ENCODE assay signal across 26 cellular contexts in the genomic region with DNA sequence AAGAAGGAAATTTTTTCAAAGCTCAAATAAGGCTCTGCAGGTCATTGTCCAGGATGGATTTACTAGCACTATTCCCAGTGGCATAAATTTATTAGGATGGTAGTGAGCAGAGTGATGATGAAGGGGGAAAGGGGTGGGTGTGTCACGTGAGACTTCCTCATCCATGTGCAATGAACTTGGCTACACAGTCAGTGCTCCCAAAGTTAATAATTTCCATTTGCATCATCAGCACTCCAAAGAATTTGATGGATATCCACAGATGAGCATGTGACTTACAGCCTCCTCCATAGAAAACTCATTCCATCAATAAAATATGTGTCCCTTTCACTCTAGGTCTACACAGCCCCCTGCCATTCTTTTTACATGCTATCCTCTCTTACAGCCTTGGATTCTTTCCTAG.
"Had no signal": no experiment of that assay in that cellular context is flagged by ENCODE, and none has a peak within 500 bp of the region (broad histone marks: within the 10 kb centered on the region; RNA-seq: fewer than 3 reads in every experiment).

No MANE protein-coding gene starts in this region.

- ATAC-seq: activated naive CD4-positive, alpha-beta T cell treated with anti-CD3 and anti-CD28 coated beads, Interleukin-2, amount 50 U/mL, for 72 hours; activated T-cell treated with anti-CD3 and anti-CD28 coated beads, Interleukin-2, amount 50 U/mL, for 72 hours; effector memory CD8-positive, alpha-beta T cell; gastroesophageal sphincter had no signal

- DNase-seq: activated CD4-positive, alpha-beta memory T cell treated with anti-CD3 and anti-CD28 coated beads, Interleukin-2, amount 10 ng/mL, durations not matched to agents 7 days and 5 days; activated CD4-positive, alpha-beta T cell treated with anti-CD3 and anti-CD28 coated beads for 1 hour; activated CD4-positive, alpha-beta T cell treated with anti-CD3 and anti-CD28 coated beads for 4 hours; activated CD4-positive, alpha-beta T cell treated with anti-CD3 and anti-CD28 coated beads, Interleukin-2, amount 10 ng/mL, durations not matched to agents 7 days and 5 days; activated CD4-positive, alpha-beta T cell treated with anti-CD3 and anti-CD28 coated beads, Interleukin-2, amount 50 U/mL, for 4 hours; activated CD4-positive, CD25-positive, alpha-beta regulatory T cell; activated CD8-positive, alpha-beta memory T cell treated with anti-CD3 and anti-CD28 coated beads, Interleukin-2, amount 50 U/mL, for 48 hours; activated gamma-delta T cell; activated naive CD4-positive, alpha-beta T cell; activated naive CD4-positive, alpha-beta T cell treated with anti-CD3 and anti-CD28 coated beads, Interleukin-2, amount 10 ng/mL, durations not matched to agents 7 days and 5 days; activated naive CD8-positive, alpha-beta T cell treated with anti-CD3 and anti-CD28 coated beads, Interleukin-2, amount 10 ng/mL, durations not matched to agents 7 days and 5 days; activated T-cell treated with anti-CD3 and anti-CD28 coated beads for 4 hours; activated T-cell treated with anti-CD3 and anti-CD28 coated beads, Interleukin-2, amount 50 U/mL, for 24 hours; activated T-cell treated with anti-CD3 and anti-CD28 coated beads, Interleukin-2, amount 50 U/mL, for 72 hours; cortex of kidney; dermis blood vessel endothelial cell; effector CD4-positive, alpha-beta T cell; effector memory CD8-positive, alpha-beta T cell; esophagus squamous epithelium; foreskin melanocyte; head of caudate nucleus; T-helper 2 cell had no signal

- H3K4me3 ChIP-seq: ascending aorta, breast epithelium, esophagus squamous epithelium, gastroesophageal sphincter had no signal
